8 cellular contexts compared by ENCODE assay signal in genomic region chr22:50271519-50271970, GRCh38. TPM values are rescaled to one million over a fixed set of nuclear protein-coding genes. Genes with fewer than 3 reads are reported as not detected.
DNase-seq lines count a peak whose midpoint lies in the region; ATAC-seq, FAIRE-seq and TF ChIP-seq lines count a peak whose summit lies in the region.

No MANE protein-coding gene starts in this region.

- no peak overlapping the region for H3K4me3 Mint-ChIP-seq in activated CD8-positive, alpha-beta T cell treated with anti-CD3 and anti-CD28 coated beads, Interleukin-2, amount 10 ng/mL, durations not matched to agents 7 days and 5 days
- no peak overlapping the region for H3K4me3 Mint-ChIP-seq in natural killer cell

- peaks cover 10% of the 10 kb centered on the region for H3K36me3 Mint-ChIP-seq in activated CD8-positive, alpha-beta T cell treated with anti-CD3 and anti-CD28 coated beads, Interleukin-2, amount 10 ng/mL, durations not matched to agents 7 days and 5 days (ENCODE audit: low read depth)
- H3K36me3 Mint-ChIP-seq in natural killer cell, result no peaks in the 10 kb centered on the region

- H3K4me1 Mint-ChIP-seq in activated CD8-positive, alpha-beta T cell treated with anti-CD3 and anti-CD28 coated beads, Interleukin-2, amount 10 ng/mL, durations not matched to agents 7 days and 5 days (ENCODE audit: low read depth), result peaks cover 28% of the 10 kb centered on the region
- H3K4me1 Mint-ChIP-seq in natural killer cell, result peaks cover 4 to 16% of the 10 kb centered on the region in 2 donors

- peak; percentile 37 for FAIRE-seq in urothelium cell line (lab: Jason Lieb, UNC)

- H3K9me3 Mint-ChIP-seq in activated CD8-positive, alpha-beta T cell treated with anti-CD3 and anti-CD28 coated beads, Interleukin-2, amount 10 ng/mL, durations not matched to agents 7 days and 5 days (ENCODE audit: insufficient read depth), result no peaks in the 10 kb centered on the region
- no peaks in the 10 kb centered on the region for H3K9me3 Mint-ChIP-seq in natural killer cell

- TF ChIP-seq CTCF in epithelial cell of proximal tubule (conservative IDR thresholded peaks at IDR 0.05; ENCODE audit: low read depth, low read length), result peak; percentile 22
- no peak for TF ChIP-seq CTCF in natural killer cell (IDR thresholded peaks at IDR 0.05)

- DNase-seq in SIG-M5 treated with dmso at 0.1 percent for 504 hours (lab: John Stamatoyannopoulos, UW; ENCODE audit: unreplicated experiment) (peak; percentile 18), SIG-M5 (lab: John Stamatoyannopoulos, UW) (no peak), NCI-H2196 treated with DMSO at 0.1 percent for 48 hours (lab: John Stamatoyannopoulos, UW; ENCODE audit: unreplicated experiment) (peak; percentile 10), epithelial cell of proximal tubule (ENCODE audit: low read depth) (no peak), natural killer cell (no peak), urothelium cell line (ENCODE audit: low spot score) (peak; percentile 86)
- peak; percentile 73 for DNase-seq in activated CD8-positive, alpha-beta T cell treated with anti-CD3 and anti-CD28 coated beads, Interleukin-2, amount 10 ng/mL, durations not matched to agents 7 days and 5 days

- CTCF ChIA-PET in activated CD8-positive, alpha-beta T cell treated with anti-CD3 and anti-CD28 coated beads, Interleukin-2, amount 10 ng/mL, durations not matched to agents 7 days and 5 days (lab: Charles Lee), result interaction anchor here (1.2 to 2.6 kb wide), 5 partner anchors 19 to 70 kb away, joined by 3 to 12 read pairs (median 6); partner anchors contain the start of gene HDAC10

- peak; percentile 28 for ATAC-seq in activated CD8-positive, alpha-beta T cell treated with anti-CD3 and anti-CD28 coated beads, Interleukin-2, amount 10 ng/mL, durations not matched to agents 7 days and 5 days
- ATAC-seq in natural killer cell (peak in 2 of 3 donors; percentile 8 to 11), GM21515 (IDR thresholded peaks at IDR 0.05; ENCODE audit: unreplicated experiment) (no peak)

- H3K27ac Mint-ChIP-seq in activated CD8-positive, alpha-beta T cell treated with anti-CD3 and anti-CD28 coated beads, Interleukin-2, amount 10 ng/mL, durations not matched to agents 7 days and 5 days, result no peak overlapping the region
- no peak overlapping the region for H3K27ac Mint-ChIP-seq in natural killer cell

- H3K4me3 ChIP-seq in epithelial cell of proximal tubule (ENCODE audit: low read depth, low read length), result peak overlapping the region; percentile 65

- H3K27me3 Mint-ChIP-seq in activated CD8-positive, alpha-beta T cell treated with anti-CD3 and anti-CD28 coated beads, Interleukin-2, amount 10 ng/mL, durations not matched to agents 7 days and 5 days (ENCODE audit: low read depth), result peaks cover 8% of the 10 kb centered on the region
- peaks cover 6 to 7% of the 10 kb centered on the region in 2 donors for H3K27me3 Mint-ChIP-seq in natural killer cell (ENCODE audit: low read depth in 2 of 2)

- intact Hi-C loops in natural killer cell (cut with micrococcal nuclease), result loop anchor here (5.0 to 10.0 kb wide), 2 partner anchors 71 to 223 kb away; partner anchors contain the start of gene PPP6R2

- POLR2A ChIA-PET in activated CD8-positive, alpha-beta T cell treated with anti-CD3 and anti-CD28 coated beads, Interleukin-2, amount 10 ng/mL, durations not matched to agents 7 days and 5 days (lab: Charles Lee), result interaction anchor here (1.2 kb wide), 1 partner anchor 27 kb away, joined by 4 read pairs; no protein-coding TSS in a partner anchor

RNA-seq across cellular contexts. Expression of gene MAPK11, which starts 1.4 kb away (rescaled TPM):
- total RNA-seq in activated CD8-positive, alpha-beta T cell treated with anti-CD3 and anti-CD28 coated beads, Interleukin-2, amount 10 ng/mL, durations not matched to agents 7 days and 5 days, result 10 to 100 TPM; 10.4 to 11.8 TPM
- total RNA-seq in epithelial cell of proximal tubule (5.4 and 8.4 TPM in 2 replicates), natural killer cell (1 to 10 TPM; 2.2 to 3.1 (median 2.2) TPM)

RNA-seq across cellular contexts. Expression of gene MAPK12, which starts 10.1 kb away (rescaled TPM):
- 1 to 10 TPM; 4.8 to 5.3 TPM for total RNA-seq in activated CD8-positive, alpha-beta T cell treated with anti-CD3 and anti-CD28 coated beads, Interleukin-2, amount 10 ng/mL, durations not matched to agents 7 days and 5 days
- total RNA-seq in epithelial cell of proximal tubule, result 33.9 and 56.0 TPM in 2 replicates
- 1 to 10 TPM; 2.2 to 2.5 (median 2.4) TPM for total RNA-seq in natural killer cell

RNA-seq across cellular contexts. Expression of gene HDAC10, which starts 20.5 kb away (rescaled TPM):
- 10 to 100 TPM; 71.4 to 75.9 TPM for total RNA-seq in activated CD8-positive, alpha-beta T cell treated with anti-CD3 and anti-CD28 coated beads, Interleukin-2, amount 10 ng/mL, durations not matched to agents 7 days and 5 days
- 18.8 and 40.6 TPM in 2 replicates for total RNA-seq in epithelial cell of proximal tubule
- total RNA-seq in natural killer cell, result 100 to 1,000 TPM; 112 to 131 (median 123) TPM

RNA-seq across cellular contexts. Expression of gene TUBGCP6, which starts 26.7 kb away (rescaled TPM):
- total RNA-seq in activated CD8-positive, alpha-beta T cell treated with anti-CD3 and anti-CD28 coated beads, Interleukin-2, amount 10 ng/mL, durations not matched to agents 7 days and 5 days, result 10 to 100 TPM; 53.2 to 58.1 TPM
- total RNA-seq in epithelial cell of proximal tubule (19.8 and 26.1 TPM in 2 replicates), natural killer cell (100 to 1,000 TPM; 105 to 126 (median 118) TPM)

RNA-seq across cellular contexts. Expression of gene PLXNB2, which starts 35.9 kb away (rescaled TPM):
- 10 to 100 TPM; 48.4 to 49.9 TPM for total RNA-seq in activated CD8-positive, alpha-beta T cell treated with anti-CD3 and anti-CD28 coated beads, Interleukin-2, amount 10 ng/mL, durations not matched to agents 7 days and 5 days
- total RNA-seq in epithelial cell of proximal tubule (113 and 177 TPM in 2 replicates), natural killer cell (10 to 100 TPM in 2 of 3 donors, 1 to 10 TPM in 1; 6.0 to 34.7 (median 18.9) TPM)

Comparison
In these comparisons a context has a peak if more than half of its experiments do, and no peak if none do; other contexts are left out.
1. DNase-seq: peak in SIG-M5 treated with dmso at 0.1 percent for 504 hours (single experiment), NCI-H2196 treated with DMSO at 0.1 percent for 48 hours (single experiment), activated CD8-positive, alpha-beta T cell treated with anti-CD3 and anti-CD28 coated beads, Interleukin-2, amount 10 ng/mL, durations not matched to agents 7 days and 5 days (single experiment) and urothelium cell line (single experiment); none in SIG-M5 (single experiment), epithelial cell of proximal tubule (single experiment) and natural killer cell (single experiment).